ENCODE assay signal across 9 cellular contexts in the genomic region with DNA sequence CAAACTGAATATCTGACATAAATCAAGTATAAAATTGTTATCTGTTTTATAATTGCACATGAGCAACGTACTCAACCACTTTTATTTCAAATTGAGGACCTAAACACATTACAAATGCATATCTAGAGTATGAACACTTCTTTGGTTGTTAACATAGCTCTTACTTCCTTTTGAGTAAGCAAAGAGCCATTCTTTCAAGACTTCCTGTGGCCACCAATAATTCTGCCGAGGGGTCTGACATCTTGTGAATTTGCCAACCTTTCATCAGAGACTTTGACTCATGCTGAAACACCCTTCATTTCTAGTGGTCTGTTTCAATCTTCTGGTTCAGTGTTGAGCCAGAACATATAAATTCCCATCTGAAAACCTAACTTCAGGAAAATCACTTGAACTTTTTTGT. TPM values are rescaled to one million over a fixed set of nuclear protein-coding genes. Genes with fewer than 3 reads are reported as not detected.
A peak's percentile ranks its signal among the peaks of the same experiment; 100 is the strongest.
DNase-seq lines count a peak whose midpoint lies in the region; ATAC-seq, FAIRE-seq and TF ChIP-seq lines count a peak whose summit lies in the region.
"Had no signal": no experiment of that assay in that cellular context is flagged by ENCODE, and none has a peak within 500 bp of the region (broad histone marks: within the 10 kb centered on the region; RNA-seq: fewer than 3 reads in every experiment).

No MANE protein-coding gene starts in this region.

- no peak overlapping the region for H3K4me3 ChIP-seq in fibroblast of lung (replicated peaks in 1 of 4; ENCODE audit: control extremely low read depth in 1 of 4, insufficient read depth in 1 of 4, low read depth in 3 of 4, low read length in 4 of 4)

- H3K36me3 ChIP-seq in fibroblast of lung (ENCODE audit: control insufficient read depth, insufficient read depth, low read length) = no peaks in the 10 kb centered on the region

- DNase-seq in AG08395 (ENCODE audit: low spot score) (peak; percentile 63), HTR-8/SVneo (ENCODE audit: insufficient read length, low spot score) (peak; percentile 14), fibroblast of lung (ENCODE audit: low read depth in 2 of 2) (peak; percentile 81 to 97), cerebellar nuclear complex (lab: John Stamatoyannopoulos, UW) (no peak), inferior parietal cortex (ENCODE audit: extremely low spot score) (no peak)
- DNase-seq in activated effector memory CD4-positive, alpha-beta T cell treated with Interleukin-2 at 50 U/mL for 16 hours = no peak
- DNase-seq: C1 segment of cervical spinal cord had no signal

- no peak for TF ChIP-seq CTCF in fibroblast of lung (conservative IDR thresholded peaks at IDR 0.05 in 1 of 2, IDR thresholded peaks at IDR 0.05 in 1 of 2; ENCODE audit: low read depth in 1 of 2, low read length in 2 of 2)

- peak overlapping the region; percentile 33 for H3K4me2 ChIP-seq in fibroblast of lung (ENCODE audit: extremely low read depth, insufficient read depth, low read length)

- H3K27me3 ChIP-seq in fibroblast of lung (ENCODE audit: control insufficient read depth, insufficient read depth, low read length) = no peaks in the 10 kb centered on the region

- no peak for FAIRE-seq in HTR-8/SVneo (lab: Jason Lieb, UNC)

- peak overlapping the region; percentile 1 for H3K27ac ChIP-seq in fibroblast of lung (ENCODE audit: insufficient read depth, low read length)

- H3K9me3 ChIP-seq in fibroblast of lung (ENCODE audit: control insufficient read depth, insufficient read depth, low read depth, low read length) = no peaks in the 10 kb centered on the region

- no peaks in the 10 kb centered on the region for H4K20me1 ChIP-seq in fibroblast of lung (ENCODE audit: control insufficient read depth, extremely low read depth, insufficient read depth, low read length)

- no peak overlapping the region for H3K9ac ChIP-seq in fibroblast of lung (ENCODE audit: insufficient read depth, low read length)

- H3K4me1 ChIP-seq in fibroblast of lung (ENCODE audit: control insufficient read depth, extremely low read depth, insufficient read depth, low read length) = peaks cover 4% of the 10 kb centered on the region

- peaks cover 49% of the 10 kb centered on the region for H3K79me2 ChIP-seq in fibroblast of lung (ENCODE audit: control insufficient read depth, insufficient read depth, low read length)

- peak; percentile 61 for ATAC-seq in GM21360 (IDR thresholded peaks at IDR 0.05; ENCODE audit: unreplicated experiment)
- no peak for ATAC-seq in GM19324 (IDR thresholded peaks at IDR 0.05; ENCODE audit: low FRiP score, unreplicated experiment)

- no peak overlapping the region for H2AFZ ChIP-seq in fibroblast of lung (ENCODE audit: low read length)

RNA-seq across cellular contexts. Expression of a gene that starts 59.4 kb away (rescaled TPM):
- 36.0 and 41.1 TPM in 2 replicates for total RNA-seq in fibroblast of lung
- polyA plus RNA-seq in fibroblast of lung = 23.6 and 28.9 TPM in 2 replicates
- polyA plus RNA-seq in fibroblast of lung (2012) = 15.4 and 19.2 TPM in 2 replicates
- polyA minus RNA-seq in fibroblast of lung (ENCODE audit: low replicate concordance) = 33.0 and 37.5 TPM in 2 replicates

Comparison
In these comparisons a context has a peak if more than half of its experiments do, and no peak if none do; other contexts are left out.
1. DNase-seq: peak in AG08395 (single experiment), HTR-8/SVneo (single experiment) and fibroblast of lung (2 of 2); none in activated effector memory CD4-positive, alpha-beta T cell treated with Interleukin-2 at 50 U/mL for 16 hours (single experiment), cerebellar nuclear complex (0 of 2) and inferior parietal cortex (single experiment).